ENCODE assay signal across 12 cellular contexts in genomic region chr1:9630331-9631081, GRCh38. TPM values are rescaled to one million over a fixed set of nuclear protein-coding genes. Genes with fewer than 3 reads are reported as not detected.
DNase-seq lines count a peak whose midpoint lies in the region; ATAC-seq and TF ChIP-seq lines count a peak whose summit lies in the region.
"Had no signal": no experiment of that assay in that cellular context is flagged by ENCODE, and none has a peak within 500 bp of the region (broad histone marks: within the 10 kb centered on the region; RNA-seq: fewer than 3 reads in every experiment).

No MANE protein-coding gene starts in this region.

- peaks cover 77% of the 10 kb centered on the region for H3K4me1 Mint-ChIP-seq in CD8-positive, alpha-beta T cell (ENCODE audit: low read depth)
- H3K4me1 Mint-ChIP-seq in naive B cell (peaks cover 56 to 94% (median 78%) of the 10 kb centered on the region in 3 donors), GM23338 (peaks cover 9% of the 10 kb centered on the region; the same call in 2 of the 3 replicates)

- no peak overlapping the region for H3K4me2 ChIP-seq in GM23338

- CTCF ChIA-PET in CD8-positive, alpha-beta T cell (lab: Charles Lee) = interaction anchor here (1.4 to 10.8 kb wide), 8 partner anchors 9 to 94 kb away, joined by 3 to 319 read pairs (median 37); partner anchors contain the start of gene PIK3CD

- POLR2A ChIA-PET in CD8-positive, alpha-beta T cell (lab: Charles Lee) = interaction anchor here (0.5 to 15.9 kb wide), 16 partner anchors 8 to 137 kb away, joined by 3 to 357 read pairs (median 6); partner anchors contain the start of gene PIK3CD

- no peaks in the 10 kb centered on the region for H3K9me3 ChIP-seq in CD8-positive, alpha-beta T cell (ENCODE audit: low read length)
- H3K9me3 ChIP-seq: gastrocnemius medialis, SJSA1 had no signal

- H3K27me3 Mint-ChIP-seq in CD8-positive, alpha-beta T cell (ENCODE audit: low read depth) = no peaks in the 10 kb centered on the region
- H3K27me3 Mint-ChIP-seq in naive B cell (no peaks in the 10 kb centered on the region), GM23338 (ENCODE audit: insufficient read depth, low read depth, poor library complexity) (peaks cover 17% of the 10 kb centered on the region)

- H2AFZ ChIP-seq in GM23338 = no peak overlapping the region

- H3K4me1 ChIP-seq in CD8-positive, alpha-beta T cell (ENCODE audit: insufficient read depth, low read length) = peaks cover 75% of the 10 kb centered on the region
- H3K4me1 ChIP-seq in GM23338 (ENCODE audit: insufficient read depth) = no peaks in the 10 kb centered on the region

- H3K9me3 Mint-ChIP-seq in CD8-positive, alpha-beta T cell = no peaks in the 10 kb centered on the region
- H3K9me3 Mint-ChIP-seq in naive B cell = peaks cover 0 to 2% (median 0%) of the 10 kb centered on the region in 7 donors
- H3K9me3 Mint-ChIP-seq in GM23338 = 0 out of 3 replicates have a peak, but pooled peaks cover 2% of the 10 kb centered on the region

- peak overlapping the region; percentile 98 for H3K4me3 Mint-ChIP-seq in CD8-positive, alpha-beta T cell
- H3K4me3 Mint-ChIP-seq in naive B cell (peak overlapping the region; percentile 80 to 96 (median 90)), GM23338 (no peak overlapping the region)

- H3K79me2 ChIP-seq in GM23338 (replicated peaks; ENCODE audit: insufficient read depth) = no peaks in the 10 kb centered on the region

- H3K27me3 ChIP-seq in CD8-positive, alpha-beta T cell (ENCODE audit: insufficient read depth, low read length) = no peaks in the 10 kb centered on the region
- H3K27me3 ChIP-seq in HL-60 (ENCODE audit: insufficient read depth, poor library complexity, severe bottlenecking) (no peaks in the 10 kb centered on the region), GM23338 (ENCODE audit: insufficient read depth) (peaks cover 4% of the 10 kb centered on the region; the same call in 1 of the 2 replicates)
- H3K27me3 ChIP-seq: SJSA1 had no signal

- peak overlapping the region; percentile 81 for H3K27ac ChIP-seq in CD8-positive, alpha-beta T cell (ENCODE audit: low read depth, low read length)
- H3K27ac ChIP-seq in HL-60 (replicated peaks) (peak overlapping the region; percentile 89), GM23338 (ENCODE audit: low read depth) (no peak overlapping the region)
- H3K27ac ChIP-seq: gastrocnemius medialis, SJSA1 had no signal

- TF ChIP-seq CTCF in CD8-positive, alpha-beta T cell (IDR thresholded peaks at IDR 0.05) = no peak
- no peak for TF ChIP-seq CTCF in HL-60 (IDR thresholded peaks at IDR 0.05; ENCODE audit: insufficient read depth, low read length)
- TF ChIP-seq CTCF in GM23338 (conservative IDR thresholded peaks at IDR 0.05; ENCODE audit: low read depth in 2 of 2) = no peak

- intact Hi-C loops in CD8-positive, alpha-beta T cell (cut with DNase I, micrococcal nuclease) = no loop called here

- peak in 5 of 7 experiments; percentile 32 to 75 (median 37) for DNase-seq in CD8-positive, alpha-beta T cell
- peak in 1 of 2 experiments; percentile 36 for DNase-seq in HL-60 (ENCODE audit: low read depth in 1 of 2, low spot score in 1 of 2)
- peak; percentile 47 to 58 for DNase-seq in activated T-cell treated with anti-CD3 and anti-CD28 coated beads, Interleukin-2, amount 50 U/mL, for 48 hours
- DNase-seq in naive B cell = peak; percentile 28
- DNase-seq in occipital lobe (lab: John Stamatoyannopoulos, UW) = no peak
- no peak for DNase-seq in GM23338 (ENCODE audit: low spot score)
- DNase-seq: cortex of kidney, NCI-H2171 treated with DMSO at 0.1 percent for 48 hours had no signal

- peaks cover 45% of the 10 kb centered on the region for H3K36me3 Mint-ChIP-seq in CD8-positive, alpha-beta T cell
- H3K36me3 Mint-ChIP-seq in naive B cell (peaks cover 0 to 6% of the 10 kb centered on the region in 2 donors), GM23338 (ENCODE audit: low read depth) (no peaks in the 10 kb centered on the region; the same call in 2 of the 3 replicates)

- no peak for ATAC-seq in CD8-positive, alpha-beta T cell
- ATAC-seq in naive B cell (ENCODE audit: low read depth in 2 of 2) (no peak), GM18867 (IDR thresholded peaks at IDR 0.05; ENCODE audit: unreplicated experiment) (no peak), GM23338 (no peak), HG03571 (IDR thresholded peaks at IDR 0.05; ENCODE audit: unreplicated experiment) (no peak)
- ATAC-seq: gastrocnemius medialis had no signal

- no peaks in the 10 kb centered on the region for H3K9me2 ChIP-seq in GM23338 (ENCODE audit: insufficient read depth)

- no peaks in the 10 kb centered on the region for H3F3A ChIP-seq in GM23338 (replicated peaks; ENCODE audit: low read depth)

- H3K4me3 ChIP-seq in CD8-positive, alpha-beta T cell (ENCODE audit: low read depth, low read length) = peak overlapping the region; percentile 98
- H3K4me3 ChIP-seq in HL-60 (replicated peaks; ENCODE audit: insufficient read depth, low read length) = peak overlapping the region; percentile 54
- no peak overlapping the region for H3K4me3 ChIP-seq in GM23338
- H3K4me3 ChIP-seq: gastrocnemius medialis, SJSA1 had no signal

- peak overlapping the region; percentile 98 for H3K27ac Mint-ChIP-seq in CD8-positive, alpha-beta T cell
- H3K27ac Mint-ChIP-seq in naive B cell = peak overlapping the region; percentile 81 to 97 (median 96)
- H3K27ac Mint-ChIP-seq in GM23338 = no peak overlapping the region

- no peaks in the 10 kb centered on the region for H3K36me3 ChIP-seq in CD8-positive, alpha-beta T cell (ENCODE audit: insufficient read depth, low read length)
- no peaks in the 10 kb centered on the region for H3K36me3 ChIP-seq in GM23338 (ENCODE audit: insufficient read depth)
- H3K36me3 ChIP-seq: gastrocnemius medialis, SJSA1 had no signal

- no peaks in the 10 kb centered on the region for H4K20me1 ChIP-seq in GM23338 (replicated peaks; ENCODE audit: insufficient read depth)

RNA-seq across cellular contexts. Expression of gene PIK3CD, which starts 21.0 kb away (rescaled TPM):
- total RNA-seq in CD8-positive, alpha-beta T cell = 100 to 1,000 TPM; 200 to 214 TPM
- polyA plus RNA-seq in naive B cell (ENCODE audit: low read depth in 6 of 6) (100 to 1,000 TPM in 1 of 6 donors, 10 to 100 TPM in 5; 29.6 to 105 (median 58.0) TPM), GM23338 (2016; fragmentation: Nextera tagmentation; extraction: Ambion mirVana) (6.6 and 7.8 TPM in 2 replicates)
- 13.3 TPM for total RNA-seq in occipital lobe
- 16.8 and 32.1 TPM in 2 replicates for total RNA-seq in GM23338 (2014; rRNA removed; shearing (Covaris generic))

RNA-seq across cellular contexts. Expression of gene TMEM201, which starts 41.8 kb away (rescaled TPM):
- 10 to 100 TPM; 10.7 to 11.5 TPM for total RNA-seq in CD8-positive, alpha-beta T cell
- polyA plus RNA-seq in naive B cell (ENCODE audit: low read depth in 6 of 6) (1 to 10 TPM in 4 of 6 donors, under 1 TPM in 2; 0.89 to 3.5 (median 1.2) TPM), GM23338 (2016; fragmentation: Nextera tagmentation; extraction: Ambion mirVana) (11.6 and 11.8 TPM in 2 replicates)
- total RNA-seq in occipital lobe = 4.7 TPM
- total RNA-seq in GM23338 (2014; rRNA removed; shearing (Covaris generic)) = 24.5 and 27.2 TPM in 2 replicates

Comparison
In these comparisons a context has a peak if more than half of its experiments do, and no peak if none do; other contexts are left out.
1. DNase-seq: peak in CD8-positive, alpha-beta T cell (5 of 7), activated T-cell treated with anti-CD3 and anti-CD28 coated beads, Interleukin-2, amount 50 U/mL, for 48 hours (2 of 2) and naive B cell (single experiment); none in occipital lobe (single experiment) and GM23338 (single experiment).